In the genomic region with DNA sequence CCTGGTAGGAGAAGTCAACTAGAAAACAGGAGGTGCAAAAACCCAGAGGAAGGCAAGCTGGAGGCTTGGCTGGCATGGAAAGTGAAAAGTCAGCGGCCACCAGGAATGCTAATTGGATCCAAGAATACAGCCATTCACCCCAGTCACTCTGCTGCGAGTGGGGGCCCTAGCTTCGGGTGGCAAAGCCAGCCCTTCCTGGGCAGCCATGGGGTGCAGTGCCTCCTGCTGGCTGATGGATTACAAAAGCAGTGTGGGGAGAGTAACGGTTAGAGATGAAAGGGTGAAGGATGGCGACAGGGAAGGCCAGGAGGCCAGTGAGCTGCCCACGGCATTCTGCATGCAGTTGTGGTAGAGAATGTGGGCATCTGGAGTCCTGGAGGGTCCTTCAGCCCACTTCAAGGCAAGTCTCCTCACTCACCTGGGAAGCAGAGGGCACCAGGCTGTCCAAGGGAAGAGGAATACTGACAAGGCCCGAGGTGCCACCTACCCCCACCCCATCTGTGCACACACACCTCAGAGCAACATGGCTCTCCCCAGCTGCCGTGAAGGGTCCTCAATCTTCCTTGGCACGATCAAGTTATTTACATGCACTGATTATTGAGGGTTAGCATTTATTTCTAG, we compare ENCODE assay signal across 8 cellular contexts. TPM values are rescaled to one million over a fixed set of nuclear protein-coding genes. Genes with fewer than 3 reads are reported as not detected.
DNase-seq lines count a peak whose midpoint lies in the region; ATAC-seq, FAIRE-seq and TF ChIP-seq lines count a peak whose summit lies in the region.

No MANE protein-coding gene starts in this region.

- no peaks in the 10 kb centered on the region for H3K9me2 ChIP-seq in Loucy (replicated peaks; ENCODE audit: low read depth, low read length)

- no peak overlapping the region for H3K23ac ChIP-seq in H1 (ENCODE audit: insufficient read length)

- H3K27ac Mint-ChIP-seq in stimulated activated naive CD8-positive, alpha-beta T cell treated with anti-CD3 and anti-CD28 coated beads, Interleukin-15, amount 100 ng/mL, for 72 hours: peak overlapping the region in 1 of 2 donors; percentile 77

- no peak for TF ChIP-seq EP300 in H1 (IDR thresholded peaks at IDR 0.05; ENCODE audit: borderline replicate concordance in 1 of 2, low read depth in 2 of 2, low read length in 2 of 2)

- H3K4me1 Mint-ChIP-seq in stimulated activated naive CD8-positive, alpha-beta T cell treated with anti-CD3 and anti-CD28 coated beads, Interleukin-15, amount 100 ng/mL, for 72 hours: peaks cover 9% of the 10 kb centered on the region

- no peak for ATAC-seq in stimulated activated naive CD8-positive, alpha-beta T cell treated with anti-CD3 and anti-CD28 coated beads, Interleukin-15, amount 100 ng/mL, for 72 hours

- no peak overlapping the region for H3K14ac ChIP-seq in H1 (ENCODE audit: insufficient read length)

- no peak overlapping the region for H2BK15ac ChIP-seq in H1 (ENCODE audit: low read length)

- 0 out of 2 replicates have a peak overlapping the region, but pooled peaks have one; percentile 48 for H3K18ac ChIP-seq in H1 (ENCODE audit: extremely low read depth, low read length)

- H4K5ac ChIP-seq in H1 (ENCODE audit: insufficient read length, low read depth, low read length): no peak overlapping the region

- CTCF ChIA-PET in H1 (lab: Charles Lee; ENCODE audit: partially characterized antibody): interaction anchor here (0.7 to 6.5 kb wide), 35 partner anchors 8 to 202 kb away, joined by 3 to 81 read pairs (median 5); partner anchors contain the start of genes BRD4 and EPHX3

- H4K91ac ChIP-seq in H1 (replicated peaks; ENCODE audit: insufficient read length, low read length): no peak overlapping the region

- H4K20me1 ChIP-seq in Loucy (ENCODE audit: insufficient read depth, low read length, poor library complexity, severe bottlenecking) (peaks cover 15% of the 10 kb centered on the region), H1 (replicated peaks in 1 of 2; ENCODE audit: control insufficient read depth in 1 of 2, insufficient read depth in 2 of 2, low read length in 2 of 2) (peaks cover 36 to 42% of the 10 kb centered on the region in 2 experiments)

- H3K23me2 ChIP-seq in H1 (ENCODE audit: low read depth, low read length): no peaks in the 10 kb centered on the region

- no peaks in the 10 kb centered on the region for H3K9me3 ChIP-seq in Loucy (ENCODE audit: insufficient read depth, low read depth, low read length)
- no peaks in the 10 kb centered on the region for H3K9me3 ChIP-seq in H1 (ENCODE audit: insufficient read depth in 2 of 2, low read depth in 1 of 2, low read length in 1 of 2)

- H3K4me3 ChIP-seq in Loucy (ENCODE audit: low read length, poor library complexity, severe bottlenecking) (no peak overlapping the region), H1 (ENCODE audit: extremely low read depth in 1 of 4, insufficient read depth in 2 of 4, low read depth in 3 of 4, low read length in 4 of 4) (no peak overlapping the region)

- no peak overlapping the region for H2AFZ ChIP-seq in Loucy (ENCODE audit: low read length)
- no peak overlapping the region for H2AFZ ChIP-seq in H1 (ENCODE audit: low read length)

- no peak overlapping the region for H4K8ac ChIP-seq in H1 (ENCODE audit: extremely low read depth, insufficient read depth, low read length)

- H2AK5ac ChIP-seq in H1 (ENCODE audit: low read depth, low read length): no peak overlapping the region

- no peaks in the 10 kb centered on the region for H3K9me3 Mint-ChIP-seq in stimulated activated naive CD8-positive, alpha-beta T cell treated with anti-CD3 and anti-CD28 coated beads, Interleukin-15, amount 100 ng/mL, for 72 hours

- H2BK12ac ChIP-seq in H1 (ENCODE audit: low read depth, low read length): 0 out of 2 replicates have a peak overlapping the region, but pooled peaks have one; percentile 39

- H3K4me1 ChIP-seq in Loucy (ENCODE audit: insufficient read depth, low read length, poor library complexity, severe bottlenecking): no peaks in the 10 kb centered on the region
- peaks cover 0 to 15% (median 4%) of the 10 kb centered on the region in 4 experiments; a peak in 5 of 7 replicates for H3K4me1 ChIP-seq in H1 (replicated peaks in 1 of 4; ENCODE audit: control insufficient read depth in 3 of 4, insufficient read depth in 4 of 4, low read length in 3 of 4)

- POLR2A ChIA-PET in H1 (lab: Charles Lee; ENCODE audit: partially characterized antibody): interaction anchor here (1.1 to 5.0 kb wide), 6 partner anchors 14 to 127 kb away, joined by 3 to 21 read pairs (median 4); partner anchors contain the start of gene AKAP8

- H3K56ac ChIP-seq in H1 (replicated peaks; ENCODE audit: insufficient read length, low read depth, low read length): no peak overlapping the region

- H2BK5ac ChIP-seq in H1 (ENCODE audit: low read depth, low read length): 0 out of 2 replicates have a peak overlapping the region, but pooled peaks have one; percentile 75

- no peak overlapping the region for H3K9ac ChIP-seq in Loucy (ENCODE audit: low read depth, low read length, poor library complexity, severe bottlenecking)
- H3K9ac ChIP-seq in H1 (replicated peaks in 1 of 4; ENCODE audit: extremely low read depth in 1 of 4, low read depth in 3 of 4, low read length in 3 of 4): no peak overlapping the region

- H3F3A ChIP-seq in Loucy (ENCODE audit: low read depth): no peaks in the 10 kb centered on the region

- peaks cover 4% of the 10 kb centered on the region; the same call in 1 of the 2 replicates for H3K79me2 ChIP-seq in Loucy (ENCODE audit: insufficient read depth, low read length)
- H3K79me2 ChIP-seq in H1 (ENCODE audit: control insufficient read depth in 1 of 2, insufficient read depth in 2 of 2, low read length in 2 of 2): peaks cover 0 to 11% of the 10 kb centered on the region in 2 experiments; a peak in 2 of 4 replicates

- no peaks in the 10 kb centered on the region for H3K27me3 Mint-ChIP-seq in stimulated activated naive CD8-positive, alpha-beta T cell treated with anti-CD3 and anti-CD28 coated beads, Interleukin-15, amount 100 ng/mL, for 72 hours

- no peak overlapping the region for H3K4ac ChIP-seq in H1 (replicated peaks; ENCODE audit: insufficient read length, low read depth, low read length)

- no peak for FAIRE-seq in H1 (lab: Jason Lieb, UNC)

- 86% methylated on average over 9 of the region's 9 CpGs; no CpG with 5 or more reads in 1 of the 2 experiments for WGBS in H1 (ENCODE audit: extremely low coverage in 1 of 2, insufficient coverage in 1 of 2, insufficient read length in 1 of 2, insufficient replicate concordance in 2 of 2, low coverage in 1 of 2, low lambda C conversion rate in 2 of 2, missing lambda C conversion rate in 1 of 2), 2 experiments

- no peak overlapping the region for H3K4me3 Mint-ChIP-seq in stimulated activated naive CD8-positive, alpha-beta T cell treated with anti-CD3 and anti-CD28 coated beads, Interleukin-15, amount 100 ng/mL, for 72 hours

- H3K27ac ChIP-seq in H1 (ENCODE audit: low read depth, low read length): no peak overlapping the region

- peaks cover 7% of the 10 kb centered on the region for H3K79me1 ChIP-seq in H1 (ENCODE audit: low read depth, low read length)

- TF ChIP-seq CTCF in Loucy (conservative IDR thresholded peaks at IDR 0.05; ENCODE audit: low read length) (peak; percentile 54), H1 (IDR thresholded peaks at IDR 0.05; ENCODE audit: control extremely low read depth in 1 of 3, insufficient read depth in 1 of 3, low read depth in 1 of 3, low read length in 3 of 3) (peak; percentile 46 to 70 (median 55))

- H3K4me2 ChIP-seq in Loucy (ENCODE audit: low read depth, low read length, poor library complexity, severe bottlenecking) (no peak overlapping the region), H1 (ENCODE audit: insufficient read depth in 1 of 2, low read depth in 2 of 2, low read length in 2 of 2) (no peak overlapping the region)

- peak; percentile 15 to 42; a peak in 2 of 4 replicates for TF ChIP-seq RAD21 in H1 (IDR thresholded peaks at IDR 0.05 in 1 of 2, conservative IDR thresholded peaks at IDR 0.05 in 1 of 2; ENCODE audit: low read depth in 2 of 2, low read length in 2 of 2)

- TF ChIP-seq POLR2A in H1 (IDR thresholded peaks at IDR 0.05; ENCODE audit: control extremely low read depth in 1 of 2, low read depth in 2 of 2, low read length in 2 of 2): no peak

- H3K36me3 ChIP-seq in Loucy (ENCODE audit: insufficient read depth, low read length) (peaks cover 96% of the 10 kb centered on the region; the same call in 1 of the 2 replicates), H1 (ENCODE audit: control insufficient read depth in 2 of 4, insufficient read depth in 4 of 4, low read length in 3 of 4) (peaks cover 32 to 67% (median 47%) of the 10 kb centered on the region in 4 experiments)

- peak; percentile 11 for DNase-seq in CD1c-positive myeloid dendritic cell (ENCODE audit: extremely low spot score)
- DNase-seq in H1 (ENCODE audit: low read depth in 1 of 2, low spot score in 2 of 2): peak in 1 of 2 experiments; percentile 61
- peak; percentile 31 for DNase-seq in occipital lobe (lab: John Stamatoyannopoulos, UW)
- DNase-seq in GOT3 (lab: John Stamatoyannopoulos, UW): no peak
- no peak for DNase-seq in stimulated activated naive CD8-positive, alpha-beta T cell treated with anti-CD3 and anti-CD28 coated beads, Interleukin-15, amount 100 ng/mL, for 72 hours
- no peak for DNase-seq in central memory CD4-positive, alpha-beta T cell
- no peak for DNase-seq in NCI-H1048 (lab: John Stamatoyannopoulos, UW)

- H3K27me3 ChIP-seq in Loucy (ENCODE audit: insufficient read depth, low read length, poor library complexity, severe bottlenecking): no peaks in the 10 kb centered on the region
- H3K27me3 ChIP-seq in H1 (replicated peaks in 1 of 4; ENCODE audit: control insufficient read depth in 3 of 4, extremely low read depth in 1 of 4, insufficient read depth in 3 of 4, low read length in 3 of 4): no peaks in the 10 kb centered on the region

- H2BK20ac ChIP-seq in H1 (ENCODE audit: low read length): no peak overlapping the region

- H2BK120ac ChIP-seq in H1 (replicated peaks; ENCODE audit: low read depth, low read length): no peak overlapping the region

RNA-seq across cellular contexts. Expression of gene EPHX3, which starts 20.3 kb away (rescaled TPM):
- total RNA-seq in H1 (2021; fragmentation: NEBNext Ultra II Directional; extraction: Animal tissue kit (Norgen Biotek cat#: 25700)): 30.2 and 30.9 TPM in 2 replicates
- polyA plus RNA-seq in H1 (2011; rRNA removed): 47.6 and 67.5 TPM in 2 replicates
- polyA plus RNA-seq in H1 (2011; cell fraction: cytosol; rRNA removed): 24.1 TPM
- 51.8 TPM for polyA plus RNA-seq in H1 (2011; cell fraction: nucleus; rRNA removed)
- polyA plus RNA-seq in H1 (2012, experiment 1 of 2): 25.8 to 35.8 TPM (median 34.5 TPM) in 4 replicates
- 44.5 TPM for polyA plus RNA-seq in H1 (2012, experiment 2 of 2)
- 39.3 TPM for polyA plus RNA-seq in H1 (2013, experiment 1 of 2)
- 42.0 TPM for polyA plus RNA-seq in H1 (2013, experiment 2 of 2)
- 25.4 and 38.4 TPM in 2 replicates for polyA minus RNA-seq in H1 (2011; rRNA and poly(A)+ RNA removed)
- polyA minus RNA-seq in H1 (2011; cell fraction: cytosol; rRNA and poly(A)+ RNA removed): 11.8 TPM
- polyA minus RNA-seq in H1 (2011; cell fraction: nucleus; rRNA and poly(A)+ RNA removed): 14.0 TPM
- total RNA-seq in occipital lobe: not detected

RNA-seq across cellular contexts. Expression of gene NOTCH3, which starts 51.7 kb away (rescaled TPM):
- 107 and 111 TPM in 2 replicates for total RNA-seq in H1 (2021; fragmentation: NEBNext Ultra II Directional; extraction: Animal tissue kit (Norgen Biotek cat#: 25700))
- polyA plus RNA-seq in H1 (2011; rRNA removed): 37.5 and 65.9 TPM in 2 replicates
- polyA plus RNA-seq in H1 (2011; cell fraction: cytosol; rRNA removed): 27.5 TPM
- 90.3 TPM for polyA plus RNA-seq in H1 (2011; cell fraction: nucleus; rRNA removed)
- 38.0 to 79.1 TPM (median 69.0 TPM) in 4 replicates for polyA plus RNA-seq in H1 (2012, experiment 1 of 2)
- polyA plus RNA-seq in H1 (2012, experiment 2 of 2): 38.3 TPM
- polyA plus RNA-seq in H1 (2013, experiment 1 of 2): 77.9 TPM
- polyA plus RNA-seq in H1 (2013, experiment 2 of 2): 64.5 TPM
- polyA minus RNA-seq in H1 (2011; rRNA and poly(A)+ RNA removed): 117 and 119 TPM in 2 replicates
- 145 TPM for polyA minus RNA-seq in H1 (2011; cell fraction: cytosol; rRNA and poly(A)+ RNA removed)
- polyA minus RNA-seq in H1 (2011; cell fraction: nucleus; rRNA and poly(A)+ RNA removed): 87.8 TPM
- total RNA-seq in occipital lobe: 12.6 TPM

Comparison
In these comparisons a context has a peak if more than half of its experiments do, and no peak if none do; other contexts are left out.
1. DNase-seq: peak in CD1c-positive myeloid dendritic cell (single experiment) and occipital lobe (single experiment); none in GOT3 (single experiment), stimulated activated naive CD8-positive, alpha-beta T cell treated with anti-CD3 and anti-CD28 coated beads, Interleukin-15, amount 100 ng/mL, for 72 hours (0 of 2), central memory CD4-positive, alpha-beta T cell (single experiment) and NCI-H1048 (single experiment).
2. RNA of gene EPHX3, which starts 20.3 kb away (total RNA-seq): 30.2 to 30.9 TPM in H1; not detected in occipital lobe (single experiment); every median in the first group is over 10 times any median in the second.